Comparison of ENCODE assay signal across 1 cellular context in the genomic region with DNA sequence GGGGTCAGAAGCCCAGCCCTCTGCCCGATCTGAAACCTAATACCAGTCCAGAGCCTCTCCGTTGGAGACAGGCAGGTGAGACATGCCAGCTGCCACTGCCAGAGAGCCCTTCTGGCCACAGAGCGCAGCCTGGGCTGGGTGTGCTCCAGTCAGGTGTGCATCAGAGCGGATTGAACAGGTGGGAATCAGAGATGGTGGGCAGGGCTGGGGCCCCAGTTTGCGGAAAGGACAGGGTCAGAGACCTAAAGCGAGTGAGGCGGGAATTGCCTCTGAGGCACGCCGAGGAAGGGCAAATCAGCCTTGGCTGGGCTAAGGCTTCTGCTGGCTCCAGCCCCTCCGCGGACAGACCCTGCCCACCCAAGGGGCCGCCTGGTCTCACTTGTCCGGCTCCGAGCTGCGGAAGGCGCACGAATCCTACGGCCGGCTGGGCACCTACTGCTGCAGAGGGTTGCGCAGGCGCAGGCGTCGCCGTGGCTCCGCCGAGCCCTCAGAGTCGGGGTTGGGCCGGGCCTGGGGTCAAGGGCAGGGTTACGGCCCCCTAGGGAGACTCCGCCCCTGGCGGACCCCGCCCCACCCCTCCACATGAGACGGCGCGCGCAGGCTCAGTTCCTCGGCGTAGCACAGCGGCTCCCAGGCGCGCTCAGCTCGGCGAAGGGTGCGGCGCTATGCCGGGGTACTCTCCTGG.
TF ChIP-seq lines count a peak whose summit lies in the region.

No MANE protein-coding gene starts in this region.

TF ChIP-seq in H1, 55 proteins besides CTCF, POLR2A, EP300 and RAD21:
- TF ChIP-seq CHD1 (IDR thresholded peaks at IDR 0.05; ENCODE audit: low read depth, low read length) = no peak
- TF ChIP-seq KDM4A (IDR thresholded peaks at IDR 0.05; ENCODE audit: low read depth, low read length, severe bottlenecking) = peak; percentile 73
- TF ChIP-seq CHD2 (IDR thresholded peaks at IDR 0.05; ENCODE audit: low read length) = no peak
- 0 out of 2 replicates have a peak, but pooled peaks have one; percentile 65 for TF ChIP-seq RXRA (IDR thresholded peaks at IDR 0.05; ENCODE audit: insufficient read depth, low read depth, low read length)
- peak; percentile 94 for TF ChIP-seq NRF1 (IDR thresholded peaks at IDR 0.05; ENCODE audit: low read depth, low read length)
- TF ChIP-seq SP4 (IDR thresholded peaks at IDR 0.05; ENCODE audit: low read length) = peak; percentile 52; the same call in 1 of the 2 replicates
- TF ChIP-seq E2F6 (IDR thresholded peaks at IDR 0.05) = no peak
- no peak for TF ChIP-seq JUND (IDR thresholded peaks at IDR 0.05; ENCODE audit: low read length)
- TF ChIP-seq RBBP5 (IDR thresholded peaks at IDR 0.05; ENCODE audit: borderline replicate concordance, low read depth, low read length) = 0 out of 2 replicates have a peak, but pooled peaks have one; percentile 19
- no peak for TF ChIP-seq ATF3 (IDR thresholded peaks at IDR 0.05; ENCODE audit: insufficient read depth, low read depth, low read length)
